22 cellular contexts compared by ENCODE assay signal in genomic region chr7:67917118-67917755, GRCh38.
"Had no signal": no experiment of that assay in that cellular context is flagged by ENCODE, and none has a peak within 500 bp of the region (broad histone marks: within the 10 kb centered on the region; RNA-seq: fewer than 3 reads in every experiment).

No MANE protein-coding gene starts in this region.

- ATAC-seq: gastrocnemius medialis; heart right ventricle; left cardiac atrium; left ventricle myocardium superior; right lobe of liver; stimulated activated effector memory CD8-positive, alpha-beta T cell treated with anti-CD3 and anti-CD28 coated beads, Interleukin-12 subunit alpha, Interleukin-12 subunit beta, amount 100 ng/mL, for 72 hours had no signal

- H3K4me1 ChIP-seq: gastrocnemius medialis, heart right ventricle, parathyroid adenoma, prostate gland, right lobe of liver, tibial artery, upper lobe of left lung, uterus had no signal

- H3K27me3 ChIP-seq: esophagus muscularis mucosa, gastrocnemius medialis, right lobe of liver, tibial artery, upper lobe of left lung, uterus had no signal

- H3K79me2 ChIP-seq: parathyroid adenoma had no signal

- H3K4me3 Mint-ChIP-seq: nephron progenitor cell; stimulated activated effector memory CD8-positive, alpha-beta T cell treated with anti-CD3 and anti-CD28 coated beads, Interleukin-12 subunit alpha, Interleukin-12 subunit beta, amount 100 ng/mL, for 72 hours; stimulated activated naive CD8-positive, alpha-beta T cell treated with anti-CD3 and anti-CD28 coated beads, Interleukin-15, Interleukin-2, amounts not matched to agents 100 ng/mL and 50 ng/mL, for 24 hours had no signal

- H3K9ac ChIP-seq: parathyroid adenoma had no signal

- FAIRE-seq: kidney had no signal

- H3K27me3 Mint-ChIP-seq: naive B cell; stimulated activated naive CD8-positive, alpha-beta T cell treated with anti-CD3 and anti-CD28 coated beads, Interleukin-15, Interleukin-2, amounts not matched to agents 100 ng/mL and 50 ng/mL, for 24 hours had no signal

- DNase-seq: effector memory CD4-positive, alpha-beta T cell; gastrocnemius medialis; heart right ventricle; kidney; left cardiac atrium; left ventricle myocardium superior; mesenchymal stem cell; nephron progenitor cell; right lobe of liver; stimulated activated CD4-positive, alpha-beta T cell treated with anti-CD3 and anti-CD28 coated beads, Interleukin-4, amount 100 ng/mL, for 1 hour; stimulated activated CD8-positive, alpha-beta memory T cell treated with anti-CD3 and anti-CD28 coated beads, Interleukin-4, amount 100 ng/mL, for 48 hours; tibial artery; upper lobe of left lung; uterus had no signal

- H2AFZ ChIP-seq: parathyroid adenoma had no signal

- H3K4me1 Mint-ChIP-seq: nephron progenitor cell had no signal

- H3K4me3 ChIP-seq: esophagus muscularis mucosa, gastrocnemius medialis, heart right ventricle, lung, prostate gland, right lobe of liver, tibial artery, upper lobe of left lung, uterus had no signal

- H3K36me3 ChIP-seq: esophagus muscularis mucosa, gastrocnemius medialis, heart right ventricle, prostate gland, right lobe of liver, tibial artery, upper lobe of left lung, uterus had no signal

- H3K27ac ChIP-seq: epithelial cell of prostate, esophagus muscularis mucosa, gastrocnemius medialis, heart right ventricle, parathyroid adenoma, prostate gland, right lobe of liver, tibial artery, upper lobe of left lung, uterus had no signal

- H3K36me3 Mint-ChIP-seq: naive B cell; stimulated activated effector memory CD8-positive, alpha-beta T cell treated with anti-CD3 and anti-CD28 coated beads, Interleukin-12 subunit alpha, Interleukin-12 subunit beta, amount 100 ng/mL, for 72 hours had no signal

- H3K27ac Mint-ChIP-seq: nephron progenitor cell; stimulated activated effector memory CD8-positive, alpha-beta T cell treated with anti-CD3 and anti-CD28 coated beads, Interleukin-12 subunit alpha, Interleukin-12 subunit beta, amount 100 ng/mL, for 72 hours; stimulated activated naive CD8-positive, alpha-beta T cell treated with anti-CD3 and anti-CD28 coated beads, Interleukin-15, Interleukin-2, amounts not matched to agents 100 ng/mL and 50 ng/mL, for 24 hours had no signal

- H3K9me3 ChIP-seq: gastrocnemius medialis, prostate gland, right lobe of liver had no signal
